In genomic region chr11:86672007-86672621, GRCh38 we compare ENCODE assay signal across 8 cellular contexts.
A peak's percentile ranks its signal among the peaks of the same experiment; 100 is the strongest.
DNase-seq lines count a peak whose midpoint lies in the region; ATAC-seq lines count a peak whose summit lies in the region.

Gene ME3 (minus strand): TSS chr11:86672616.

- peaks cover 33% of the 10 kb centered on the region for H3K4me1 Mint-ChIP-seq in dendritic cell treated with granulocyte-macrophage colony-stimulating factor and Interleukin-4, amounts not matched to agents 40 ng/mL and 50 ng/mL, for 4 days (ENCODE audit: low read depth)

- DNase-seq in SIG-M5 treated with dmso at 0.1 percent for 504 hours (lab: John Stamatoyannopoulos, UW; ENCODE audit: unreplicated experiment) (peak; percentile 36), SIG-M5 (lab: John Stamatoyannopoulos, UW) (no peak), NCI-H1417 treated with DMSO at 0.1 percent for 48 hours (lab: John Stamatoyannopoulos, UW) (peak; percentile 33), left kidney (ENCODE audit: low read depth, low spot score) (peak; percentile 83)
- DNase-seq in activated CD4-positive, alpha-beta T cell treated with anti-CD3 and anti-CD28 coated beads for 48 hours, result peak; percentile 70
- DNase-seq in stimulated activated CD4-positive, alpha-beta T cell treated with anti-CD3 and anti-CD28 coated beads, Interleukin-15, amount 100 ng/mL, for 1 hour (ENCODE audit: low read depth in 1 of 2, low spot score in 1 of 2), result peak; percentile 4 to 40

- H3K4me3 Mint-ChIP-seq in dendritic cell treated with granulocyte-macrophage colony-stimulating factor and Interleukin-4, amounts not matched to agents 40 ng/mL and 50 ng/mL, for 4 days, result peak within 1 kb of the TSS; percentile 85

- intact Hi-C loops in dendritic cell treated with granulocyte-macrophage colony-stimulating factor and Interleukin-4, amounts not matched to agents 40 ng/mL and 50 ng/mL, for 4 days (cut with micrococcal nuclease), result loop anchor here (5.0 to 10.0 kb wide), 2 partner anchors 73 to 135 kb away; no protein-coding TSS in a partner anchor

- H3K9me3 Mint-ChIP-seq in dendritic cell treated with granulocyte-macrophage colony-stimulating factor and Interleukin-4, amounts not matched to agents 40 ng/mL and 50 ng/mL, for 4 days, result no peaks in the 10 kb centered on the region

- no peak for ATAC-seq in HG02610 (IDR thresholded peaks at IDR 0.05; ENCODE audit: unreplicated experiment)

- peak within 1 kb of the TSS; percentile 55 for H3K27ac Mint-ChIP-seq in dendritic cell treated with granulocyte-macrophage colony-stimulating factor and Interleukin-4, amounts not matched to agents 40 ng/mL and 50 ng/mL, for 4 days

- no peaks in the 10 kb centered on the region for H3K36me3 Mint-ChIP-seq in dendritic cell treated with granulocyte-macrophage colony-stimulating factor and Interleukin-4, amounts not matched to agents 40 ng/mL and 50 ng/mL, for 4 days (ENCODE audit: low read depth)

- peaks cover 54% of the 10 kb centered on the region for H3K27me3 Mint-ChIP-seq in dendritic cell treated with granulocyte-macrophage colony-stimulating factor and Interleukin-4, amounts not matched to agents 40 ng/mL and 50 ng/mL, for 4 days
